ENCODE assay signal across 8 cellular contexts in genomic region chr1:26471201-26471497, GRCh38. TPM values are rescaled to one million over a fixed set of nuclear protein-coding genes. Genes with fewer than 3 reads are reported as not detected.
DNase-seq lines count a peak whose midpoint lies in the region; ATAC-seq and TF ChIP-seq lines count a peak whose summit lies in the region.

No MANE protein-coding gene starts in this region.

- intact Hi-C loops in left colon (cut with DNase I, micrococcal nuclease) = no loop called here

- TF ChIP-seq CTCF in OCI-LY3 (IDR thresholded peaks at IDR 0.05; ENCODE audit: low read depth, low read length) (no peak), endothelial cell (IDR thresholded peaks at IDR 0.05; ENCODE audit: unreplicated experiment) (no peak), GM13976 (IDR thresholded peaks at IDR 0.05; ENCODE audit: borderline replicate concordance, control extremely low read depth, extremely low read depth, insufficient read depth, missing control alignments) (no peak)

- peaks cover 16% of the 10 kb centered on the region for H3K27me3 Mint-ChIP-seq in endothelial cell (ENCODE audit: unreplicated experiment)

- H3K27ac ChIP-seq in GM23248 (no peak overlapping the region), OCI-LY3 (ENCODE audit: low read length) (no peak overlapping the region), rectal smooth muscle tissue (ENCODE audit: low read depth, low read length) (no peak overlapping the region)

- H3K36me3 Mint-ChIP-seq in endothelial cell (ENCODE audit: low read depth, unreplicated experiment) = peaks cover 28% of the 10 kb centered on the region

- H3K4me1 Mint-ChIP-seq in endothelial cell (ENCODE audit: unreplicated experiment) = peaks cover 24% of the 10 kb centered on the region

- peak overlapping the region; percentile 90 for H3K27ac Mint-ChIP-seq in endothelial cell (ENCODE audit: unreplicated experiment)

- peaks cover 23% of the 10 kb centered on the region for H3K79me2 ChIP-seq in GM23248 (ENCODE audit: insufficient read depth)
- peaks cover 20% of the 10 kb centered on the region for H3K79me2 ChIP-seq in OCI-LY3 (ENCODE audit: low read length)

- peaks cover 28% of the 10 kb centered on the region for H3F3A ChIP-seq in GM23248 (ENCODE audit: insufficient read depth)

- H4K20me1 ChIP-seq in GM23248 (ENCODE audit: insufficient read depth) (0 out of 2 replicates have a peak, but pooled peaks cover 13% of the 10 kb centered on the region), OCI-LY3 (ENCODE audit: insufficient read depth, low read length) (peaks cover 19% of the 10 kb centered on the region)

- in situ Hi-C loops in GM23248 (cut with MboI) (no loop called here), GM13976 (cut with MboI; ENCODE audit: low sequenced_read_pairs, unreplicated experiment) (no loop called here)

- DNase-seq in GM23248 = no peak
- no peak for DNase-seq in endothelial cell (ENCODE audit: low spot score)
- DNase-seq in left colon = no peak
- no peak for DNase-seq in GM13976 (ENCODE audit: low spot score)

- H3K27me3 ChIP-seq in GM23248 (replicated peaks; ENCODE audit: insufficient read depth) (no peaks in the 10 kb centered on the region), OCI-LY3 (ENCODE audit: low read depth, low read length) (no peaks in the 10 kb centered on the region), rectal smooth muscle tissue (ENCODE audit: control insufficient read depth, insufficient read depth, low read length) (no peaks in the 10 kb centered on the region)

- H3K9me3 ChIP-seq in GM23248 (ENCODE audit: low read depth) = no peaks in the 10 kb centered on the region
- no peaks in the 10 kb centered on the region for H3K9me3 ChIP-seq in OCI-LY3 (ENCODE audit: insufficient read depth, low read length)

- peaks cover 24% of the 10 kb centered on the region for H3K36me3 ChIP-seq in GM23248 (ENCODE audit: low read depth)
- peaks cover 35% of the 10 kb centered on the region for H3K36me3 ChIP-seq in OCI-LY3 (replicated peaks; ENCODE audit: low read depth, low read length)
- peaks cover 14% of the 10 kb centered on the region for H3K36me3 ChIP-seq in rectal smooth muscle tissue (ENCODE audit: control insufficient read depth, insufficient read depth, low read length)

- peak overlapping the region; percentile 83 for H3K4me2 ChIP-seq in GM23248 (ENCODE audit: unreplicated experiment)
- peak overlapping the region; percentile 93 for H3K4me2 ChIP-seq in OCI-LY3 (ENCODE audit: low read length)

- peaks cover 19% of the 10 kb centered on the region for H3K4me1 ChIP-seq in GM23248 (ENCODE audit: insufficient read depth)
- peaks cover 16% of the 10 kb centered on the region for H3K4me1 ChIP-seq in OCI-LY3 (ENCODE audit: low read length)
- peaks cover 11% of the 10 kb centered on the region for H3K4me1 ChIP-seq in rectal smooth muscle tissue (ENCODE audit: control insufficient read depth, insufficient read depth, low read length)

- H2AFZ ChIP-seq in GM23248 (no peak overlapping the region), OCI-LY3 (ENCODE audit: low read depth, low read length) (no peak overlapping the region)

- H3K4me3 ChIP-seq in GM23248 = peak overlapping the region; percentile 100
- H3K4me3 ChIP-seq in OCI-LY3 (ENCODE audit: low read length) = peak overlapping the region; percentile 94
- H3K4me3 ChIP-seq in rectal smooth muscle tissue (ENCODE audit: low read length) = peak overlapping the region; percentile 80

- ATAC-seq in left colon (no peak), HG03520 (IDR thresholded peaks at IDR 0.05; ENCODE audit: unreplicated experiment) (no peak), HG03135 (IDR thresholded peaks at IDR 0.05; ENCODE audit: unreplicated experiment) (no peak)

- WGBS in GM23248 (ENCODE audit: low coverage in 1 of 2, low lambda C conversion rate in 2 of 2, missing lambda C conversion rate in 2 of 2), 2 experiments = 18% methylated on average over 5 of the region's 5 CpGs

- H3K9ac ChIP-seq in GM23248 (no peak overlapping the region), OCI-LY3 (ENCODE audit: low read length) (peak overlapping the region; percentile 98; the same call in 1 of the 2 replicates), rectal smooth muscle tissue (ENCODE audit: low read length) (no peak overlapping the region)

- H3K9me2 ChIP-seq in GM23248 (ENCODE audit: insufficient read depth) = no peaks in the 10 kb centered on the region

- no peaks in the 10 kb centered on the region for H3K9me3 Mint-ChIP-seq in endothelial cell (ENCODE audit: unreplicated experiment)

- H3K4me3 Mint-ChIP-seq in endothelial cell (ENCODE audit: unreplicated experiment) = peak overlapping the region; percentile 87

RNA-seq across cellular contexts. Expression of gene HMGN2, which starts 1.1 kb away (rescaled TPM):
- total RNA-seq in GM23248 (2014; rRNA removed; shearing (Covaris generic)) = 211 and 216 TPM in 2 replicates
- polyA plus RNA-seq in GM23248 (2016; fragmentation: Nextera tagmentation; extraction: Ambion mirVana) = 664 and 669 TPM in 2 replicates
- 171 TPM for total RNA-seq in endothelial cell (ENCODE audit: unreplicated experiment)
- 100 to 1,000 TPM; 243 to 270 TPM for total RNA-seq in left colon

RNA-seq across cellular contexts. Expression of gene DHDDS, which starts 39.0 kb away (rescaled TPM):
- total RNA-seq in GM23248 (2014; rRNA removed; shearing (Covaris generic)) = 50.8 and 70.6 TPM in 2 replicates
- polyA plus RNA-seq in GM23248 (2016; fragmentation: Nextera tagmentation; extraction: Ambion mirVana) = 43.0 and 46.9 TPM in 2 replicates
- total RNA-seq in endothelial cell (ENCODE audit: unreplicated experiment) (63.5 TPM), left colon (100 to 1,000 TPM; 124 to 126 TPM)

RNA-seq across cellular contexts. Expression of gene RPS6KA1, which starts 58.4 kb away (rescaled TPM):
- total RNA-seq in GM23248 (2014; rRNA removed; shearing (Covaris generic)) = 0.38 and 1.7 TPM in 2 replicates
- polyA plus RNA-seq in GM23248 (2016; fragmentation: Nextera tagmentation; extraction: Ambion mirVana) = 1.1 and 1.2 TPM in 2 replicates
- 25.3 TPM for total RNA-seq in endothelial cell (ENCODE audit: unreplicated experiment)
- 100 to 1,000 TPM; 173 to 192 TPM for total RNA-seq in left colon
